ENCODE assay signal across 24 cellular contexts in genomic region chr5:11733185-11733839, GRCh38.
"Had no signal": no experiment of that assay in that cellular context is flagged by ENCODE, and none has a peak within 500 bp of the region (broad histone marks: within the 10 kb centered on the region; RNA-seq: fewer than 3 reads in every experiment).

No MANE protein-coding gene starts in this region.

- H3K4me1 ChIP-seq: ascending aorta, SJSA1 had no signal

- H3K4me3 Mint-ChIP-seq: activated CD8-positive, alpha-beta T cell treated with anti-CD3 and anti-CD28 coated beads, Interleukin-2, amount 10 ng/mL, durations not matched to agents 7 days and 5 days; activated naive CD4-positive, alpha-beta T cell treated with anti-CD3 and anti-CD28 coated beads, Interleukin-2, amount 50 U/mL, for 24 hours; activated naive CD8-positive, alpha-beta T cell treated with anti-CD3 and anti-CD28 coated beads, Interleukin-2, amount 50 U/mL, for 24 hours; brain; central memory CD8-positive, alpha-beta T cell; WTC11 had no signal

- H3K4me1 Mint-ChIP-seq: activated naive CD4-positive, alpha-beta T cell treated with anti-CD3 and anti-CD28 coated beads, Interleukin-2, amount 50 U/mL, for 24 hours; activated naive CD8-positive, alpha-beta T cell treated with anti-CD3 and anti-CD28 coated beads, Interleukin-2, amount 50 U/mL, for 24 hours; central memory CD8-positive, alpha-beta T cell had no signal

- H3K9me3 ChIP-seq: ascending aorta, SJSA1 had no signal

- H3K36me3 Mint-ChIP-seq: activated naive CD4-positive, alpha-beta T cell treated with anti-CD3 and anti-CD28 coated beads, Interleukin-2, amount 50 U/mL, for 24 hours; WTC11 had no signal

- H3K36me3 ChIP-seq: ascending aorta, SJSA1 had no signal

- H3K27ac ChIP-seq: ascending aorta, SJSA1 had no signal

- H3K27ac Mint-ChIP-seq: activated CD8-positive, alpha-beta T cell treated with anti-CD3 and anti-CD28 coated beads, Interleukin-2, amount 10 ng/mL, durations not matched to agents 7 days and 5 days; activated naive CD4-positive, alpha-beta T cell treated with anti-CD3 and anti-CD28 coated beads, Interleukin-2, amount 50 U/mL, for 24 hours; activated naive CD8-positive, alpha-beta T cell treated with anti-CD3 and anti-CD28 coated beads, Interleukin-2, amount 50 U/mL, for 24 hours; brain; WTC11 had no signal

- H3K27me3 ChIP-seq: ascending aorta, SJSA1 had no signal

- DNase-seq: activated CD4-positive, alpha-beta T cell treated with anti-CD3 and anti-CD28 coated beads for 48 hours; activated CD4-positive, alpha-beta T cell treated with anti-CD3 and anti-CD28 coated beads, Interleukin-2, amount 50 U/mL, for 4 hours; activated CD4-positive, CD25-positive, alpha-beta regulatory T cell treated with anti-CD3 and anti-CD28 coated beads, Interleukin-2, amount 50 U/mL, for 72 hours; activated CD8-positive, alpha-beta memory T cell treated with anti-CD3 and anti-CD28 coated beads, Interleukin-2, amount 50 U/mL, for 48 hours; activated CD8-positive, alpha-beta T cell treated with anti-CD3 and anti-CD28 coated beads, Interleukin-2, amount 10 ng/mL, durations not matched to agents 7 days and 5 days; activated naive CD8-positive, alpha-beta T cell treated with anti-CD3 and anti-CD28 coated beads, Interleukin-2, amount 50 U/mL, for 24 hours; activated T-cell treated with anti-CD3 and anti-CD28 coated beads, Interleukin-2, amount 50 U/mL, for 1 hour; amniotic stem cell; KBM-7; NCI-H1092; NCI-H226; NCI-H526; NCI-H774; RPMI8226; SW 1271 had no signal

- H3K9me3 Mint-ChIP-seq: activated naive CD4-positive, alpha-beta T cell treated with anti-CD3 and anti-CD28 coated beads, Interleukin-2, amount 50 U/mL, for 24 hours; activated naive CD8-positive, alpha-beta T cell treated with anti-CD3 and anti-CD28 coated beads, Interleukin-2, amount 50 U/mL, for 24 hours; WTC11 had no signal

- H3K27me3 Mint-ChIP-seq: activated naive CD4-positive, alpha-beta T cell treated with anti-CD3 and anti-CD28 coated beads, Interleukin-2, amount 50 U/mL, for 24 hours; activated naive CD8-positive, alpha-beta T cell treated with anti-CD3 and anti-CD28 coated beads, Interleukin-2, amount 50 U/mL, for 24 hours; brain; central memory CD8-positive, alpha-beta T cell had no signal

- H3K4me3 ChIP-seq: ascending aorta, SJSA1 had no signal

- ATAC-seq: activated CD8-positive, alpha-beta T cell treated with anti-CD3 and anti-CD28 coated beads, Interleukin-2, amount 10 ng/mL, durations not matched to agents 7 days and 5 days; activated naive CD8-positive, alpha-beta T cell treated with anti-CD3 and anti-CD28 coated beads, Interleukin-2, amount 50 U/mL, for 24 hours; Panc1; Right ventricle myocardium inferior; SK-N-SH treated with all-trans-retinoic acid at 6 μM for 48 hours; WTC11 had no signal
